In genomic region chrX:63754141-63754859, GRCh38 we compare ENCODE assay signal across 8 cellular contexts. TPM values are rescaled to one million over a fixed set of nuclear protein-coding genes. Genes with fewer than 3 reads are reported as not detected.
DNase-seq lines count a peak whose midpoint lies in the region; ATAC-seq, FAIRE-seq and TF ChIP-seq lines count a peak whose summit lies in the region.

No MANE protein-coding gene starts in this region.

- no peak overlapping the region for H3K9ac ChIP-seq in K562 (ENCODE audit: insufficient read depth in 1 of 2, low read depth in 2 of 2, low read length in 2 of 2)

- H3K4me2 ChIP-seq in K562 (ENCODE audit: insufficient read depth, low read length), result no peak overlapping the region

- intact Hi-C loops in K562 (cut with micrococcal nuclease) (no loop called here), left colon (cut with DNase I, micrococcal nuclease) (no loop called here)

- no peak for TF ChIP-seq RAD21 in K562 (CRISPR knock-in tag; conservative IDR thresholded peaks at IDR 0.05 in 1 of 2, IDR thresholded peaks at IDR 0.05 in 1 of 2)

- H3K36me3 ChIP-seq in SJCRH30 (no peaks in the 10 kb centered on the region), K562 (ENCODE audit: control insufficient read depth, insufficient read depth, low read length) (no peaks in the 10 kb centered on the region)

- H3K4me3 ChIP-seq in SJCRH30, result peak overlapping the region; percentile 69
- peak overlapping the region; percentile 22 for H3K4me3 ChIP-seq in K562

- no peak for TF ChIP-seq EP300 in K562 (IDR thresholded peaks at IDR 0.05; ENCODE audit: low read length)

- no peaks in the 10 kb centered on the region for H3K9me1 ChIP-seq in K562 (ENCODE audit: control insufficient read depth, insufficient read depth, low read length)

- no TSS peak for BruUV-seq in K562 (replicated peaks; lab: Mats Ljungman, UMichigan)

- CTCF ChIA-PET in K562 (lab: Yijun Ruan, JAX; ENCODE audit: low intra/inter-chr PET ratio), result no interaction called here

- no peak overlapping the region for H2AFZ ChIP-seq in K562 (ENCODE audit: low read depth, low read length)

- in situ Hi-C loops in K562 (cut with MboI), result no loop called here

- peak overlapping the region; percentile 74 for H3K27ac ChIP-seq in SJCRH30
- no peak overlapping the region for H3K27ac ChIP-seq in K562 (ENCODE audit: extremely low read depth, low read depth, low read length)

- H4K20me1 ChIP-seq in K562 (replicated peaks; ENCODE audit: control insufficient read depth, insufficient read depth, low read length), result no peaks in the 10 kb centered on the region

- no peak for FAIRE-seq in K562 (lab: Jason Lieb, UNC)

- ATAC-seq in HG02943 (IDR thresholded peaks at IDR 0.05; ENCODE audit: low read depth, unreplicated experiment) (peak; percentile 52), K562 (no peak), left colon (peak; percentile 59)

- TF ChIP-seq POLR2A in K562 (conservative IDR thresholded peaks at IDR 0.05), result no peak

- DNase-seq in NCI-H82 (lab: John Stamatoyannopoulos, UW) (peak; percentile 65), NCI-H82 treated with DMSO at 0.1 percent for 48 hours (lab: John Stamatoyannopoulos, UW; ENCODE audit: unreplicated experiment) (no peak), SJCRH30 (no peak), K562 (ENCODE audit: extremely low read depth in 1 of 4, low spot score in 3 of 4) (no peak), left colon (peak; percentile 27 to 47), HuH-7.5 (ENCODE audit: low spot score) (no peak)
- peak; percentile 0 to 1 for DNase-seq in stimulated activated CD8-positive, alpha-beta memory T cell treated with anti-CD3 and anti-CD28 coated beads, Interleukin-7, amount 100 ng/mL, for 48 hours (ENCODE audit: extremely low read depth in 1 of 2, low read depth in 1 of 2)

- H3K27me3 ChIP-seq in SJCRH30 (no peaks in the 10 kb centered on the region), K562 (ENCODE audit: control insufficient read depth in 2 of 2, insufficient read depth in 2 of 2, low read length in 2 of 2) (no peaks in the 10 kb centered on the region)

- POLR2A ChIA-PET in K562 (lab: Yijun Ruan, JAX), result no interaction called here

- TF ChIP-seq CTCF in K562 (IDR thresholded peaks at IDR 0.05 in 2 of 3, conservative IDR thresholded peaks at IDR 0.05 in 1 of 3; ENCODE audit: insufficient read depth in 2 of 3, low read depth in 1 of 3, low read length in 3 of 3), result no peak

- H3K4me1 ChIP-seq in SJCRH30, result 0 out of 2 replicates have a peak, but pooled peaks cover 3% of the 10 kb centered on the region
- no peaks in the 10 kb centered on the region for H3K4me1 ChIP-seq in K562 (replicated peaks in 1 of 2; ENCODE audit: control insufficient read depth in 2 of 2, insufficient read depth in 2 of 2, low read length in 2 of 2)

- H3K79me2 ChIP-seq in K562 (ENCODE audit: control insufficient read depth, insufficient read depth, low read length), result no peaks in the 10 kb centered on the region

- WGBS in K562 (ENCODE audit: insufficient coverage, low coverage, missing lambda C conversion rate), result 2% methylated on average over 10 of the region's 25 CpGs

- no peaks in the 10 kb centered on the region for H3K9me3 ChIP-seq in SJCRH30 (replicated peaks)
- no peaks in the 10 kb centered on the region for H3K9me3 ChIP-seq in K562 (replicated peaks; ENCODE audit: control insufficient read depth, insufficient read depth, low read depth, low read length)

TF ChIP-seq in K562, 482 proteins besides CTCF, POLR2A, EP300 and RAD21 (continues in another document):
- TF ChIP-seq, protein P1, sequence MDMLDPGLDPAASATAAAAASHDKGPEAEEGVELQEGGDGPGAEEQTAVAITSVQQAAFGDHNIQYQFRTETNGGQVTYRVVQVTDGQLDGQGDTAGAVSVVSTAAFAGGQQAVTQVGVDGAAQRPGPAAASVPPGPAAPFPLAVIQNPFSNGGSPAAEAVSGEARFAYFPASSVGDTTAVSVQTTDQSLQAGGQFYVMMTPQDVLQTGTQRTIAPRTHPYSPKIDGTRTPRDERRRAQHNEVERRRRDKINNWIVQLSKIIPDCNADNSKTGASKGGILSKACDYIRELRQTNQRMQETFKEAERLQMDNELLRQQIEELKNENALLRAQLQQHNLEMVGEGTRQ (CRISPR knock-in tag; IDR thresholded peaks at IDR 0.05), result no peak
- TF ChIP-seq, protein P2, sequence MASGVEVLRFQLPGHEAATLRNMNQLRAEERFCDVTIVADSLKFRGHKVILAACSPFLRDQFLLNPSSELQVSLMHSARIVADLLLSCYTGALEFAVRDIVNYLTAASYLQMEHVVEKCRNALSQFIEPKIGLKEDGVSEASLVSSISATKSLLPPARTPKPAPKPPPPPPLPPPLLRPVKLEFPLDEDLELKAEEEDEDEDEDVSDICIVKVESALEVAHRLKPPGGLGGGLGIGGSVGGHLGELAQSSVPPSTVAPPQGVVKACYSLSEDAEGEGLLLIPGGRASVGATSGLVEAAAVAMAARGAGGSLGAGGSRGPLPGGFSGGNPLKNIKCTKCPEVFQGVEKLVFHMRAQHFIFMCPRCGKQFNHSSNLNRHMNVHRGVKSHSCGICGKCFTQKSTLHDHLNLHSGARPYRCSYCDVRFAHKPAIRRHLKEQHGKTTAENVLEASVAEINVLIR (CRISPR knock-in tag; IDR thresholded peaks at IDR 0.05), result no peak
- TF ChIP-seq PHB (CRISPR knock-in tag; IDR thresholded peaks at IDR 0.05), result no peak
- TF ChIP-seq, protein P3, sequence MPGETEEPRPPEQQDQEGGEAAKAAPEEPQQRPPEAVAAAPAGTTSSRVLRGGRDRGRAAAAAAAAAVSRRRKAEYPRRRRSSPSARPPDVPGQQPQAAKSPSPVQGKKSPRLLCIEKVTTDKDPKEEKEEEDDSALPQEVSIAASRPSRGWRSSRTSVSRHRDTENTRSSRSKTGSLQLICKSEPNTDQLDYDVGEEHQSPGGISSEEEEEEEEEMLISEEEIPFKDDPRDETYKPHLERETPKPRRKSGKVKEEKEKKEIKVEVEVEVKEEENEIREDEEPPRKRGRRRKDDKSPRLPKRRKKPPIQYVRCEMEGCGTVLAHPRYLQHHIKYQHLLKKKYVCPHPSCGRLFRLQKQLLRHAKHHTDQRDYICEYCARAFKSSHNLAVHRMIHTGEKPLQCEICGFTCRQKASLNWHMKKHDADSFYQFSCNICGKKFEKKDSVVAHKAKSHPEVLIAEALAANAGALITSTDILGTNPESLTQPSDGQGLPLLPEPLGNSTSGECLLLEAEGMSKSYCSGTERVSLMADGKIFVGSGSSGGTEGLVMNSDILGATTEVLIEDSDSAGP (CRISPR knock-in tag; IDR thresholded peaks at IDR 0.05), result no peak
- no peak for TF ChIP-seq PCBP1 (IDR thresholded peaks at IDR 0.05; ENCODE audit: low read depth, low read length, poor library complexity, severe bottlenecking)
- no peak for TF ChIP-seq STAT6 (CRISPR knock-in tag; IDR thresholded peaks at IDR 0.05)

RNA-seq across cellular contexts. Expression of gene ARHGEF9, which starts 30.7 kb away (rescaled TPM):
- total RNA-seq in SJCRH30 (2014; rRNA removed; shearing (Covaris generic)), result 42.8 and 47.9 TPM in 2 replicates
- 0.56 TPM in 1 of 2 replicates, not detected in the other for total RNA-seq in K562 (2011; cell fraction: chromatin; rRNA removed; ENCODE audit: low replicate concordance)
- total RNA-seq in K562 (2011; cell fraction: nucleolus; rRNA removed), result 0.17 TPM in 1 of 2 replicates, not detected in the other
- 1.0 TPM in 1 of 2 replicates, not detected in the other for total RNA-seq in K562 (2011; cell fraction: nucleoplasm; rRNA removed)
- total RNA-seq in K562 (2014; rRNA removed) (0.23 TPM in 1 of 2 replicates, not detected in the other), K562 (2014; rRNA removed; fragmentation: Illumina TruSeq; extraction: Trizol) (0.15 TPM in 1 of 2 replicates, not detected in the other), K562 (2015; rRNA removed; fragmentation: Illumina TruSeq; extraction: Trizol) (0.11 TPM in 2 replicates), K562 (2021) (0.24 and 0.25 TPM in 2 replicates), left colon (10 to 100 TPM; 31.0 to 40.0 TPM)
- polyA plus RNA-seq in K562 (2011; rRNA removed) (0.05 and 0.20 TPM in 2 replicates), K562 (2014; fragmentation: Illumina TruSeq; extraction: Trizol) (0.10 and 0.35 TPM in 2 replicates), K562 (2014; fragmentation: Nextera tagmentation; extraction: Ambion mirVana) (not detected), K562 (2014; rRNA removed) (0.03 and 0.09 TPM in 2 replicates)
- 0.01 TPM in 1 of 2 replicates, not detected in the other for polyA plus RNA-seq in K562 (2011; cell fraction: cytosol; rRNA removed)
- 0.03 and 0.18 TPM in 2 replicates for polyA plus RNA-seq in K562 (2011; cell fraction: nucleus; rRNA removed)
- polyA plus RNA-seq in K562 (2012), result 0.14 and 0.50 TPM in 2 replicates
- 0.15 TPM in 1 of 2 replicates, not detected in the other for polyA minus RNA-seq in K562 (2011; rRNA and poly(A)+ RNA removed)
- polyA minus RNA-seq in K562 (2011; cell fraction: cytosol; rRNA and poly(A)+ RNA removed), result not detected in 2 replicates
- polyA minus RNA-seq in K562 (2011; cell fraction: nucleus; rRNA and poly(A)+ RNA removed), result 0.13 TPM in 1 of 2 replicates, not detected in the other

Comparison
In these comparisons a context has a peak if more than half of its experiments do, and no peak if none do; other contexts are left out.
1. DNase-seq: peak in NCI-H82 (single experiment), left colon (2 of 2) and stimulated activated CD8-positive, alpha-beta memory T cell treated with anti-CD3 and anti-CD28 coated beads, Interleukin-7, amount 100 ng/mL, for 48 hours (2 of 2); none in NCI-H82 treated with DMSO at 0.1 percent for 48 hours (single experiment), SJCRH30 (0 of 2), K562 (0 of 4) and HuH-7.5 (single experiment).
2. RNA of gene ARHGEF9, which starts 30.7 kb away (total RNA-seq): 42.8 to 47.9 TPM in SJCRH30 and 31.0 to 40.0 TPM in left colon; 0.11 to 1.0 TPM in K562; every median in the first group is over 10 times any median in the second.